In genomic region chr20:53598140-53599038, GRCh38 we compare ENCODE assay signal across 9 cellular contexts. TPM values are rescaled to one million over a fixed set of nuclear protein-coding genes. Genes with fewer than 3 reads are reported as not detected.
DNase-seq lines count a peak whose midpoint lies in the region; FAIRE-seq and TF ChIP-seq lines count a peak whose summit lies in the region.
"Had no signal": no experiment of that assay in that cellular context is flagged by ENCODE, and none has a peak within 500 bp of the region (broad histone marks: within the 10 kb centered on the region; RNA-seq: fewer than 3 reads in every experiment).

No MANE protein-coding gene starts in this region.

- BruUV-seq in PC-9 (replicated peaks; lab: Mats Ljungman, UMichigan): no TSS peak

- no peak for TF ChIP-seq EP300 in sigmoid colon (IDR thresholded peaks at IDR 0.05)

- WGBS in sigmoid colon, 2 donors: 90 to 92% methylated on average over 9 of the region's 9 CpGs

- H3K9me2 ChIP-seq in PC-9 (ENCODE audit: insufficient read depth): no peaks in the 10 kb centered on the region

- intact Hi-C loops in PC-9 (cut with micrococcal nuclease; ENCODE audit: unreplicated experiment) (loop anchor here (5.0 kb wide), 1 partner anchor 59 kb away; no protein-coding TSS in a partner anchor), sigmoid colon (cut with DNase I) (no loop called here)

- POLR2A ChIA-PET in PC-9 (lab: Charles Lee; ENCODE audit: unreplicated experiment): no interaction called here

- H3K27me3 ChIP-seq in PC-9 (ENCODE audit: insufficient read depth, low read depth) (no peaks in the 10 kb centered on the region), sigmoid colon (no peaks in the 10 kb centered on the region)

- H3K4me2 ChIP-seq in PC-9: peak overlapping the region; percentile 83

- no peaks in the 10 kb centered on the region for H4K20me1 ChIP-seq in PC-9 (ENCODE audit: insufficient read depth)

- no peaks in the 10 kb centered on the region for H3K9me3 ChIP-seq in PC-9 (ENCODE audit: insufficient read depth, low read depth)
- H3K9me3 ChIP-seq in sigmoid colon: no peaks in the 10 kb centered on the region

- peaks cover 30% of the 10 kb centered on the region for H3K79me2 ChIP-seq in PC-9 (ENCODE audit: low read depth)

- peaks cover 52% of the 10 kb centered on the region for H3K4me1 ChIP-seq in PC-9 (replicated peaks; ENCODE audit: insufficient read depth)
- peaks cover 0 to 20% (median 9%) of the 10 kb centered on the region in 4 donors for H3K4me1 ChIP-seq in sigmoid colon

- no peak for TF ChIP-seq CTCF in PC-9 (conservative IDR thresholded peaks at IDR 0.05)
- no peak for TF ChIP-seq CTCF in sigmoid colon (IDR thresholded peaks at IDR 0.05)
- TF ChIP-seq CTCF in D721Med (IDR thresholded peaks at IDR 0.05; ENCODE audit: insufficient read depth, missing control alignments): no peak

- H3F3A ChIP-seq in PC-9 (ENCODE audit: insufficient read depth, low read depth): peaks cover 25% of the 10 kb centered on the region; the same call in 1 of the 2 replicates

- peak overlapping the region; percentile 91 for H3K27ac ChIP-seq in PC-9
- H3K27ac ChIP-seq in sigmoid colon: no peak overlapping the region

- H3K36me3 ChIP-seq in PC-9 (ENCODE audit: low read depth) (no peaks in the 10 kb centered on the region), sigmoid colon (no peaks in the 10 kb centered on the region)

- H3K4me3 ChIP-seq in PC-9 (peak overlapping the region; percentile 86; the same call in 1 of the 2 replicates), sigmoid colon (no peak overlapping the region)

- peak; percentile 56 for FAIRE-seq in GM18507 (lab: Jason Lieb, UNC)
- FAIRE-seq in D721Med (lab: Jason Lieb, UNC): no peak

- no peak for TF ChIP-seq POLR2A in sigmoid colon (IDR thresholded peaks at IDR 0.05)

- CTCF ChIA-PET in PC-9 (lab: Charles Lee): interaction anchor here (0.5 kb wide), 1 partner anchor 188 kb away, joined by 3 read pairs; no protein-coding TSS in a partner anchor

- DNase-seq in GM18507 (ENCODE audit: extremely low spot score, insufficient read length, low read depth): no peak
- no peak for DNase-seq in PC-9
- peak; percentile 32 for DNase-seq in cerebellar cortex (ENCODE audit: low spot score)
- DNase-seq in sigmoid colon: peak; percentile 46
- DNase-seq in H4 (ENCODE audit: low spot score): no peak
- no peak for DNase-seq in D721Med (ENCODE audit: insufficient read length, low spot score)
- DNase-seq in DMS79 (lab: John Stamatoyannopoulos, UW): no peak
- DNase-seq: NCI-H524, posterior cingulate gyrus had no signal

- H2AFZ ChIP-seq in PC-9: no peak overlapping the region

RNA-seq across cellular contexts. Expression of gene ZNF217, which starts 4.8 kb away (rescaled TPM):
- total RNA-seq in PC-9 (2021): 63.8 and 67.3 TPM in 2 replicates
- 10 to 100 TPM; 11.4 to 20.2 (median 15.9) TPM for total RNA-seq in sigmoid colon
- polyA plus RNA-seq in sigmoid colon: 10 to 100 TPM; 17.6 to 27.0 (median 21.0) TPM
- 8.1 and 9.7 TPM in 2 replicates for total RNA-seq in H4 (2014; rRNA removed; shearing (Covaris generic))

Comparison
In these comparisons a context has a peak if more than half of its experiments do, and no peak if none do; other contexts are left out.
1. DNase-seq: peak in cerebellar cortex (single experiment) and sigmoid colon (single experiment); none in GM18507 (single experiment), PC-9 (0 of 2), H4 (single experiment), D721Med (single experiment) and DMS79 (single experiment).